ENCODE assay signal across 8 cellular contexts in genomic region chr9:136399176-136400037, GRCh38. TPM values are rescaled to one million over a fixed set of nuclear protein-coding genes. Genes with fewer than 3 reads are reported as not detected.
DNase-seq lines count a peak whose midpoint lies in the region; ATAC-seq and TF ChIP-seq lines count a peak whose summit lies in the region.

No MANE protein-coding gene starts in this region.

- ATAC-seq in GM18909 (IDR thresholded peaks at IDR 0.05; ENCODE audit: poor library complexity, unreplicated experiment) (peak; percentile 30), esophagus mucosa (peak; percentile 23), HG03159 (IDR thresholded peaks at IDR 0.05; ENCODE audit: unreplicated experiment) (no peak)
- ATAC-seq in activated CD8-positive, alpha-beta T cell treated with anti-CD3 and anti-CD28 coated beads for 36 hours = no peak

- peaks cover 21% of the 10 kb centered on the region for H3K79me2 ChIP-seq in neural cell (replicated peaks; ENCODE audit: insufficient read depth, low read length)

- H3K4me3 ChIP-seq in HUES64 (ENCODE audit: low read length) (peak overlapping the region; percentile 99), neural cell (ENCODE audit: low read length) (peak overlapping the region; percentile 89)

- H3K36me3 Mint-ChIP-seq in activated CD8-positive, alpha-beta T cell treated with anti-CD3 and anti-CD28 coated beads for 36 hours (ENCODE audit: low read depth) = peaks cover 57% of the 10 kb centered on the region

- 3% methylated on average over 67 of the region's 67 CpGs for WGBS in HUES64

- no peak for TF ChIP-seq RAD21 in neural cell (conservative IDR thresholded peaks at IDR 0.05)

- POLR2A ChIA-PET in activated CD8-positive, alpha-beta T cell treated with anti-CD3 and anti-CD28 coated beads for 36 hours (lab: Charles Lee) = interaction anchor here (0.6 to 1.8 kb wide), 7 partner anchors 9 to 88 kb away, joined by 3 to 5 read pairs (median 5); no protein-coding TSS in a partner anchor

- intact Hi-C loops in activated CD8-positive, alpha-beta T cell treated with anti-CD3 and anti-CD28 coated beads for 36 hours (cut with micrococcal nuclease) = loop anchor here (10.0 kb wide), 1 partner anchor 85 kb away; no protein-coding TSS in a partner anchor
- intact Hi-C loops in posterior vena cava (cut with DNase I) = loop anchor here in 1 of 2 donors (5.0 kb wide), 1 partner anchor 62 kb away; no protein-coding TSS in a partner anchor

- H3K9me3 ChIP-seq in HUES64 (ENCODE audit: insufficient read depth, low read depth, low read length) (no peaks in the 10 kb centered on the region), neural cell (ENCODE audit: low read length) (no peaks in the 10 kb centered on the region)

- no peak for TF ChIP-seq EP300 in neural cell (conservative IDR thresholded peaks at IDR 0.05; ENCODE audit: poor library complexity, severe bottlenecking)

- in situ Hi-C loops in ACHN (cut with HindIII; ENCODE audit: low pct_ligation_motif_present, low pct_unique_long_range_greater_than_20kb, low sequenced_read_pairs) = no loop called here

- H3K36me3 ChIP-seq in HUES64 (ENCODE audit: insufficient read depth, low read length) (peaks cover 65% of the 10 kb centered on the region), neural cell (ENCODE audit: insufficient read depth, low read length) (peaks cover 3% of the 10 kb centered on the region)

- H3K4me1 ChIP-seq in HUES64 (ENCODE audit: insufficient read depth, low read length) = no peaks in the 10 kb centered on the region

- no peaks in the 10 kb centered on the region for H4K20me1 ChIP-seq in neural cell (ENCODE audit: insufficient read depth)

- CTCF ChIA-PET in activated CD8-positive, alpha-beta T cell treated with anti-CD3 and anti-CD28 coated beads for 36 hours (lab: Charles Lee) = interaction anchor here (0.7 to 2.9 kb wide), 4 partner anchors 10 to 86 kb away, joined by 3 to 21 read pairs (median 4); partner anchors contain the start of genes DNLZ, ENTR1 and PMPCA

- H3K27me3 ChIP-seq in HUES64 (ENCODE audit: insufficient read depth, low read length) (no peaks in the 10 kb centered on the region), neural cell (ENCODE audit: insufficient read depth, low read depth, low read length) (no peaks in the 10 kb centered on the region)

- H3F3A ChIP-seq in neural cell (ENCODE audit: insufficient read depth, low read length, poor library complexity, severe bottlenecking) = no peaks in the 10 kb centered on the region

- peak overlapping the region; percentile 38 for H3K27ac ChIP-seq in HUES64 (ENCODE audit: low read depth, low read length)
- no peak overlapping the region for H3K27ac ChIP-seq in neural cell (ENCODE audit: low read length)

- no peak for TF ChIP-seq CTCF in activated CD8-positive, alpha-beta T cell treated with anti-CD3 and anti-CD28 coated beads for 36 hours (IDR thresholded peaks at IDR 0.05)
- TF ChIP-seq CTCF in neural cell (IDR thresholded peaks at IDR 0.05; ENCODE audit: poor library complexity, severe bottlenecking) = no peak

- no peaks in the 10 kb centered on the region for H3K27me3 Mint-ChIP-seq in activated CD8-positive, alpha-beta T cell treated with anti-CD3 and anti-CD28 coated beads for 36 hours

- H3K27ac Mint-ChIP-seq in activated CD8-positive, alpha-beta T cell treated with anti-CD3 and anti-CD28 coated beads for 36 hours = peak overlapping the region; percentile 79

- peaks cover 40% of the 10 kb centered on the region for H3K4me1 Mint-ChIP-seq in activated CD8-positive, alpha-beta T cell treated with anti-CD3 and anti-CD28 coated beads for 36 hours (ENCODE audit: low read depth)

- H3K9ac ChIP-seq in HUES64 (ENCODE audit: low read depth, low read length) (peak overlapping the region; percentile 91), neural cell (ENCODE audit: low read length) (peak overlapping the region; percentile 76)

- H3K4me3 Mint-ChIP-seq in activated CD8-positive, alpha-beta T cell treated with anti-CD3 and anti-CD28 coated beads for 36 hours = peak overlapping the region; percentile 87

- peak overlapping the region; percentile 48 for H3K4me2 ChIP-seq in neural cell (ENCODE audit: low read length)

- no peaks in the 10 kb centered on the region for H3K9me3 Mint-ChIP-seq in activated CD8-positive, alpha-beta T cell treated with anti-CD3 and anti-CD28 coated beads for 36 hours

- no peak overlapping the region for H2AFZ ChIP-seq in neural cell (ENCODE audit: low read depth, low read length)

- no peaks in the 10 kb centered on the region for H3K9me2 ChIP-seq in neural cell (ENCODE audit: insufficient read depth, low read length)

- peak; percentile 13 for DNase-seq in ACHN
- DNase-seq in activated CD8-positive, alpha-beta T cell treated with anti-CD3 and anti-CD28 coated beads for 36 hours = peak; percentile 48
- DNase-seq in posterior vena cava (ENCODE audit: low spot score) = no peak

TF ChIP-seq in neural cell, 6 proteins besides CTCF, POLR2A, EP300 and RAD21:
- TF ChIP-seq TAF1 (IDR thresholded peaks at IDR 0.05; ENCODE audit: low read depth) (no peak), SMC3 (conservative IDR thresholded peaks at IDR 0.05; ENCODE audit: poor library complexity) (no peak), REST (IDR thresholded peaks at IDR 0.05; ENCODE audit: borderline replicate concordance) (no peak), MXI1 (conservative IDR thresholded peaks at IDR 0.05; ENCODE audit: poor library complexity, severe bottlenecking) (no peak), EZH2 (IDR thresholded peaks at IDR 0.05; ENCODE audit: borderline replicate concordance, insufficient read depth, low read length, poor library complexity, severe bottlenecking) (no peak), POLR2AphosphoS5 (IDR thresholded peaks at IDR 0.05) (no peak)

RNA-seq across cellular contexts. Expression of gene SNAPC4, which starts 0.6 kb away (rescaled TPM):
- polyA plus RNA-seq in HUES64 (2013, experiment 1 of 2) = 12.8 TPM
- 8.4 TPM for polyA plus RNA-seq in HUES64 (2013, experiment 2 of 2)
- 10 to 100 TPM; 15.5 to 17.1 TPM for total RNA-seq in activated CD8-positive, alpha-beta T cell treated with anti-CD3 and anti-CD28 coated beads for 36 hours
- total RNA-seq in esophagus mucosa = 3.7 TPM
- 6.8 and 12.9 TPM in 2 replicates for polyA plus RNA-seq in neural cell
- polyA minus RNA-seq in neural cell = 10.7 and 14.4 TPM in 2 replicates
- 1 to 10 TPM; 4.7 to 4.9 TPM for total RNA-seq in posterior vena cava

RNA-seq across cellular contexts. Expression of gene ENTR1, which starts 11.0 kb away (rescaled TPM):
- polyA plus RNA-seq in HUES64 (2013, experiment 1 of 2) = 60.6 TPM
- polyA plus RNA-seq in HUES64 (2013, experiment 2 of 2) = 65.8 TPM
- 10 to 100 TPM; 65.9 to 66.8 TPM for total RNA-seq in activated CD8-positive, alpha-beta T cell treated with anti-CD3 and anti-CD28 coated beads for 36 hours
- total RNA-seq in esophagus mucosa (22.8 TPM), posterior vena cava (10 to 100 TPM; 28.7 to 29.3 TPM)
- polyA plus RNA-seq in neural cell = 63.7 and 72.1 TPM in 2 replicates
- 23.8 and 32.4 TPM in 2 replicates for polyA minus RNA-seq in neural cell

RNA-seq across cellular contexts. Expression of gene PMPCA, which starts 11.1 kb away (rescaled TPM):
- 53.5 TPM for polyA plus RNA-seq in HUES64 (2013, experiment 1 of 2)
- polyA plus RNA-seq in HUES64 (2013, experiment 2 of 2) = 51.3 TPM
- 100 to 1,000 TPM; 128 to 140 TPM for total RNA-seq in activated CD8-positive, alpha-beta T cell treated with anti-CD3 and anti-CD28 coated beads for 36 hours
- total RNA-seq in esophagus mucosa (29.4 TPM), posterior vena cava (10 to 100 TPM; 30.8 to 31.2 TPM)
- 61.3 and 62.6 TPM in 2 replicates for polyA plus RNA-seq in neural cell
- 38.7 and 43.9 TPM in 2 replicates for polyA minus RNA-seq in neural cell

RNA-seq across cellular contexts. Expression of gene CARD9, which starts 25.9 kb away (rescaled TPM):
- 0.30 TPM for polyA plus RNA-seq in HUES64 (2013, experiment 1 of 2)
- polyA plus RNA-seq in HUES64 (2013, experiment 2 of 2) = 0.32 TPM
- total RNA-seq in activated CD8-positive, alpha-beta T cell treated with anti-CD3 and anti-CD28 coated beads for 36 hours = 1 to 10 TPM; 6.8 to 7.1 TPM
- 0.80 TPM for total RNA-seq in esophagus mucosa
- polyA plus RNA-seq in neural cell = 0.52 and 0.77 TPM in 2 replicates
- polyA minus RNA-seq in neural cell = 0.46 and 0.49 TPM in 2 replicates
- 1 to 10 TPM; 3.1 to 3.9 TPM for total RNA-seq in posterior vena cava

RNA-seq across cellular contexts. Expression of gene DNLZ, which starts 35.9 kb away (rescaled TPM):
- 18.7 TPM for polyA plus RNA-seq in HUES64 (2013, experiment 1 of 2)
- 12.0 TPM for polyA plus RNA-seq in HUES64 (2013, experiment 2 of 2)
- total RNA-seq in activated CD8-positive, alpha-beta T cell treated with anti-CD3 and anti-CD28 coated beads for 36 hours = 10 to 100 TPM; 16.1 to 17.4 TPM
- total RNA-seq in esophagus mucosa (12.1 TPM), posterior vena cava (10 to 100 TPM; 19.9 to 23.6 TPM)
- 23.6 and 36.6 TPM in 2 replicates for polyA plus RNA-seq in neural cell
- 7.5 and 9.0 TPM in 2 replicates for polyA minus RNA-seq in neural cell

Comparison
In these comparisons a context has a peak if more than half of its experiments do, and no peak if none do; other contexts are left out.
1. ATAC-seq: peak in GM18909 (single experiment) and esophagus mucosa (single experiment); none in activated CD8-positive, alpha-beta T cell treated with anti-CD3 and anti-CD28 coated beads for 36 hours (single experiment) and HG03159 (single experiment).